Comparison of ENCODE assay signal across 9 cellular contexts in the genomic region with DNA sequence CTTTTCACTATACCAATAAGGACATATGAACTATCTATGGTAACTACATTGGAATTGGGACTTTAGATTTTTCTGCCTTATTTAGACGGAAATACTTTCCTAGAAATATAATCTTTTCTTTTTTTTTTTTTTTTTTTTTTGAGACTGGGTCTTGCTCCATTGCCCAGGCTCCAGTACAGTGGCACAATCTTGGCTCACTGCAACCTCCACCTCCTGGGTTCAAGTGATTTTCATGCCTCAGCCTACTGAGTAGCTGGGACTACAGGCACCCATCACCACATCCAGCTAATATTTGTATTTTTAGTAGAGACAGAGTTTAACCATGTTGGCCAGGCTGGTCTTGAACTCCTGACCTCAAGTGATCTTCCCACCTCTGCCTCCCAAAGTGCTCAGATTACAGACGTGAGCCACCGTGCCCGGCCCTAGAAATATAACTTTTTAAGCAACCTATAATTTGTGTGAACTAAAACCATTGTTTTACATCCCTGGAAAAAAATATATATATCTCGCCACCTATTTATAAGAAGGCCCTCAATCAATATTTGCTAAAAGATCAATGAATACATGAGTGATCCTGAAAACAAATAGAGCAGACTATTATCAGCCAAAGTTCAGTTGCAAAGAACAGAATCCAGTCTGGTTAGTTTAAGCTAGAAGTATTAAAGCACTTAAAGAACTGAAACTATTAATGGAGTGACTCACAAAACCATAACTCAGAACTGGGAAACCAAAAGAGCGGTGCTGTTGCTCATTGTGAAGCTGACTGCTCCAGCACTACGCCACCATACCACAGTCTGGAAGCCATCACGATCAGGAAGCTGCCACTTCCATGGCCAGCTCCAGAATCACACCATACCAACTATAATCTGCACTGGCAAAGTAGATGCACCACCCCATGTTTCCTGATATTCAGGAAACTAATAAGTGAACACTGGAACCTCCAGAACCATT. TPM values are rescaled to one million over a fixed set of nuclear protein-coding genes. Genes with fewer than 3 reads are reported as not detected.
DNase-seq lines count a peak whose midpoint lies in the region; ATAC-seq and TF ChIP-seq lines count a peak whose summit lies in the region.
"Had no signal": no experiment of that assay in that cellular context is flagged by ENCODE, and none has a peak within 500 bp of the region (broad histone marks: within the 10 kb centered on the region; RNA-seq: fewer than 3 reads in every experiment).

No MANE protein-coding gene starts in this region.

- H3K9me3 ChIP-seq in sigmoid colon, result no peaks in the 10 kb centered on the region
- no peaks in the 10 kb centered on the region for H3K9me3 ChIP-seq in HAP-1

- H3K36me3 ChIP-seq in sigmoid colon, result no peaks in the 10 kb centered on the region
- H3K36me3 ChIP-seq in HAP-1 (replicated peaks), result no peaks in the 10 kb centered on the region

- POLR2A ChIA-PET in activated CD8-positive, alpha-beta T cell treated with anti-CD3 and anti-CD28 coated beads for 36 hours (lab: Charles Lee), result interaction anchor here (1.0 to 3.5 kb wide), 4 partner anchors 9 to 92 kb away, joined by 3 to 16 read pairs (median 8); a partner anchor contains a TSS

- H3K36me3 Mint-ChIP-seq in activated naive CD4-positive, alpha-beta T cell treated with anti-CD3 and anti-CD28 coated beads, Interleukin-2, amount 50 U/mL, for 24 hours, result no peaks in the 10 kb centered on the region
- H3K36me3 Mint-ChIP-seq in activated CD8-positive, alpha-beta T cell treated with anti-CD3 and anti-CD28 coated beads for 36 hours (ENCODE audit: low read depth), result peaks cover 3% of the 10 kb centered on the region
- H3K36me3 Mint-ChIP-seq in stimulated activated effector memory CD8-positive, alpha-beta T cell treated with anti-CD3 and anti-CD28 coated beads, Interleukin-12 subunit alpha, Interleukin-12 subunit beta, amount 100 ng/mL, for 72 hours, result no peaks in the 10 kb centered on the region

- H3K4me1 Mint-ChIP-seq in activated naive CD4-positive, alpha-beta T cell treated with anti-CD3 and anti-CD28 coated beads, Interleukin-2, amount 50 U/mL, for 24 hours, result peaks cover 26% of the 10 kb centered on the region
- peaks cover 58% of the 10 kb centered on the region for H3K4me1 Mint-ChIP-seq in activated CD8-positive, alpha-beta T cell treated with anti-CD3 and anti-CD28 coated beads for 36 hours (ENCODE audit: low read depth)
- peaks cover 58% of the 10 kb centered on the region for H3K4me1 Mint-ChIP-seq in stimulated activated effector memory CD8-positive, alpha-beta T cell treated with anti-CD3 and anti-CD28 coated beads, Interleukin-12 subunit alpha, Interleukin-12 subunit beta, amount 100 ng/mL, for 72 hours

- H3K27me3 ChIP-seq in sigmoid colon, result no peaks in the 10 kb centered on the region
- no peaks in the 10 kb centered on the region for H3K27me3 ChIP-seq in HAP-1 (ENCODE audit: low read depth)

- TF ChIP-seq EP300 in sigmoid colon (IDR thresholded peaks at IDR 0.05), result no peak

- peak overlapping the region; percentile 62 for H3K27ac Mint-ChIP-seq in activated naive CD4-positive, alpha-beta T cell treated with anti-CD3 and anti-CD28 coated beads, Interleukin-2, amount 50 U/mL, for 24 hours
- H3K27ac Mint-ChIP-seq in activated CD8-positive, alpha-beta T cell treated with anti-CD3 and anti-CD28 coated beads for 36 hours, result peak overlapping the region; percentile 46
- H3K27ac Mint-ChIP-seq in stimulated activated effector memory CD8-positive, alpha-beta T cell treated with anti-CD3 and anti-CD28 coated beads, Interleukin-12 subunit alpha, Interleukin-12 subunit beta, amount 100 ng/mL, for 72 hours, result peak overlapping the region; percentile 64

- no peak overlapping the region for H3K27ac ChIP-seq in sigmoid colon

- H3K4me1 ChIP-seq in sigmoid colon (no peaks in the 10 kb centered on the region), HAP-1 (peaks cover 11% of the 10 kb centered on the region)

- CTCF ChIA-PET in activated CD8-positive, alpha-beta T cell treated with anti-CD3 and anti-CD28 coated beads for 36 hours (lab: Charles Lee), result interaction anchor here (0.7 to 2.8 kb wide), 9 partner anchors 8 to 128 kb away, joined by 3 to 14 read pairs (median 4); no protein-coding TSS in a partner anchor

- ATAC-seq in HG03064 (IDR thresholded peaks at IDR 0.05; ENCODE audit: low read depth, unreplicated experiment), result peak; percentile 58
- ATAC-seq in activated CD8-positive, alpha-beta T cell treated with anti-CD3 and anti-CD28 coated beads for 36 hours, result peak; percentile 82
- peak; percentile 91 for ATAC-seq in stimulated activated effector memory CD8-positive, alpha-beta T cell treated with anti-CD3 and anti-CD28 coated beads, Interleukin-12 subunit alpha, Interleukin-12 subunit beta, amount 100 ng/mL, for 72 hours

- no peaks in the 10 kb centered on the region for H3K9me3 Mint-ChIP-seq in activated naive CD4-positive, alpha-beta T cell treated with anti-CD3 and anti-CD28 coated beads, Interleukin-2, amount 50 U/mL, for 24 hours
- H3K9me3 Mint-ChIP-seq in activated CD8-positive, alpha-beta T cell treated with anti-CD3 and anti-CD28 coated beads for 36 hours, result no peaks in the 10 kb centered on the region
- no peaks in the 10 kb centered on the region for H3K9me3 Mint-ChIP-seq in stimulated activated effector memory CD8-positive, alpha-beta T cell treated with anti-CD3 and anti-CD28 coated beads, Interleukin-12 subunit alpha, Interleukin-12 subunit beta, amount 100 ng/mL, for 72 hours

- DNase-seq in activated naive CD4-positive, alpha-beta T cell treated with anti-CD3 and anti-CD28 coated beads, Interleukin-2, amount 50 U/mL, for 16 hours, result no peak
- peak; percentile 51 for DNase-seq in activated CD8-positive, alpha-beta T cell treated with anti-CD3 and anti-CD28 coated beads for 36 hours
- no peak for DNase-seq in stimulated activated effector memory CD8-positive, alpha-beta T cell treated with anti-CD3 and anti-CD28 coated beads, Interleukin-12 subunit alpha, Interleukin-12 subunit beta, amount 100 ng/mL, for 72 hours (ENCODE audit: low spot score in 2 of 2)
- no peak for DNase-seq in sigmoid colon
- DNase-seq in HAP-1 (ENCODE audit: low spot score in 2 of 2), result no peak
- no peak for DNase-seq in KG1 (lab: John Stamatoyannopoulos, UW)
- DNase-seq: NCI-H1105 treated with DMSO at 0.1 percent for 48 hours had no signal

- in situ Hi-C loops in HAP-1 (cut with MboI; ENCODE audit: low sequenced_read_pairs), result no loop called here

- no peak for TF ChIP-seq POLR2A in sigmoid colon (IDR thresholded peaks at IDR 0.05)

- intact Hi-C loops in activated CD8-positive, alpha-beta T cell treated with anti-CD3 and anti-CD28 coated beads for 36 hours (cut with micrococcal nuclease), result no loop called here
- intact Hi-C loops in sigmoid colon (cut with DNase I), result no loop called here

- WGBS in sigmoid colon, 2 donors, result 75 to 80% methylated on average over 8 of the region's 8 CpGs

- no peak for TF ChIP-seq CTCF in activated CD8-positive, alpha-beta T cell treated with anti-CD3 and anti-CD28 coated beads for 36 hours (IDR thresholded peaks at IDR 0.05)
- TF ChIP-seq CTCF in sigmoid colon (IDR thresholded peaks at IDR 0.05), result no peak

- H3K27me3 Mint-ChIP-seq in activated naive CD4-positive, alpha-beta T cell treated with anti-CD3 and anti-CD28 coated beads, Interleukin-2, amount 50 U/mL, for 24 hours, result no peaks in the 10 kb centered on the region
- no peaks in the 10 kb centered on the region for H3K27me3 Mint-ChIP-seq in activated CD8-positive, alpha-beta T cell treated with anti-CD3 and anti-CD28 coated beads for 36 hours

- no peak overlapping the region for H3K4me3 Mint-ChIP-seq in activated naive CD4-positive, alpha-beta T cell treated with anti-CD3 and anti-CD28 coated beads, Interleukin-2, amount 50 U/mL, for 24 hours
- H3K4me3 Mint-ChIP-seq in activated CD8-positive, alpha-beta T cell treated with anti-CD3 and anti-CD28 coated beads for 36 hours, result no peak overlapping the region
- peak overlapping the region; percentile 49 for H3K4me3 Mint-ChIP-seq in stimulated activated effector memory CD8-positive, alpha-beta T cell treated with anti-CD3 and anti-CD28 coated beads, Interleukin-12 subunit alpha, Interleukin-12 subunit beta, amount 100 ng/mL, for 72 hours

- H3K4me3 ChIP-seq in sigmoid colon (no peak overlapping the region), HAP-1 (no peak overlapping the region)

RNA-seq across cellular contexts. Expression of a gene that starts 8.4 kb away (rescaled TPM):
- 10 to 100 TPM; 54.9 to 55.3 TPM for total RNA-seq in activated CD8-positive, alpha-beta T cell treated with anti-CD3 and anti-CD28 coated beads for 36 hours
- total RNA-seq in sigmoid colon, result 10 to 100 TPM; 63.7 to 82.0 (median 72.5) TPM
- polyA plus RNA-seq in sigmoid colon, result 10 to 100 TPM; 16.1 to 19.9 (median 16.2) TPM

RNA-seq across cellular contexts. Expression of a gene that starts 54.8 kb away (rescaled TPM):
- total RNA-seq in activated CD8-positive, alpha-beta T cell treated with anti-CD3 and anti-CD28 coated beads for 36 hours, result 10 to 100 TPM; 38.3 to 40.6 TPM
- 10 to 100 TPM in 3 of 4 donors, 1 to 10 TPM in 1; 9.5 to 35.2 (median 19.0) TPM for total RNA-seq in sigmoid colon
- polyA plus RNA-seq in sigmoid colon, result 10 to 100 TPM; 35.5 to 45.1 (median 41.4) TPM
